18 cellular contexts compared by ENCODE assay signal in the genomic region with DNA sequence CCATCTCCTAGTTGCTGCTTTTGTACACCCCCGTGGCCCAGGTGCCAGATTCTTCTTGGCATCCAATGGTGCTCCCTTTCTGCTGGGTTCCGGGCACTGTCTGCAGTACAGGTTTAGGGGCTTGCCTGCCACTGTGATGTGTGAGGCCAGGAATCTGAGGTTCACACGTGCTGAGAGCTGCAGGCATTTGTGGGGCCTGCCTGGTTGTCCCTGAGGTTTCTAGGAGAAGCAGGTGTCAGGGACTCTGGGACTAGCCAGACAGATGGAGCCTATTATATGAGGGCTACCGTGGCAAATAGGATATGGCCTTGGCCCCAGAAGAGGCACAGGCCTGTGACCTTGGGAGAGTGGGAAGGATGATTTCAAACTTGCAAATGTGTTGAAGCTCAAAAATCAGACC. TPM values are rescaled to one million over a fixed set of nuclear protein-coding genes. Genes with fewer than 3 reads are reported as not detected.
DNase-seq lines count a peak whose midpoint lies in the region; ATAC-seq and TF ChIP-seq lines count a peak whose summit lies in the region.
"Had no signal": no experiment of that assay in that cellular context is flagged by ENCODE, and none has a peak within 500 bp of the region (broad histone marks: within the 10 kb centered on the region; RNA-seq: fewer than 3 reads in every experiment).

No MANE protein-coding gene starts in this region.

- BruUV-seq in A673 (replicated peaks; lab: Mats Ljungman, UMichigan), result no TSS peak

- CTCF ChIA-PET in A673 (lab: Charles Lee), result no interaction called here

- H3K36me3 Mint-ChIP-seq in HFFc6 (ENCODE audit: low read depth), result peaks cover 13% of the 10 kb centered on the region

- POLR2A ChIA-PET in A673 (lab: Charles Lee; ENCODE audit: low non-redundant PET), result no interaction called here

- H3K4me1 ChIP-seq in A673 (ENCODE audit: insufficient read depth, low read length, poor library complexity, severe bottlenecking) (peaks cover 11% of the 10 kb centered on the region), esophagus (ENCODE audit: control insufficient read depth in 2 of 2, insufficient read depth in 2 of 2, low read length in 1 of 2) (peaks cover 3 to 6% of the 10 kb centered on the region in 2 donors), aorta (ENCODE audit: control insufficient read depth in 1 of 2, insufficient read depth in 2 of 2, low read length in 2 of 2) (peaks cover 0 to 3% of the 10 kb centered on the region in 2 donors)

- no peaks in the 10 kb centered on the region for H3K9me3 Mint-ChIP-seq in HFFc6

- H3K4me3 ChIP-seq in A673 (ENCODE audit: low read depth, low read length, poor library complexity, severe bottlenecking), result no peak overlapping the region
- H3K4me3 ChIP-seq in esophagus (ENCODE audit: low read depth in 1 of 2, low read length in 2 of 2), result no peak overlapping the region
- no peak overlapping the region for H3K4me3 ChIP-seq in aorta (ENCODE audit: low read length in 2 of 2)
- H3K4me3 ChIP-seq: uterus had no signal

- no peak for TF ChIP-seq CTCF in A673 (conservative IDR thresholded peaks at IDR 0.05; ENCODE audit: low read depth, low read length)
- no peak for TF ChIP-seq CTCF in HFFc6 (IDR thresholded peaks at IDR 0.05)
- TF ChIP-seq CTCF in omental fat pad (IDR thresholded peaks at IDR 0.05), result no peak

- H3K4me3 Mint-ChIP-seq in HFFc6, result no peak overlapping the region

- intact Hi-C loops in A673 (cut with micrococcal nuclease; ENCODE audit: unreplicated experiment) (no loop called here), aorta (cut with DNase I) (no loop called here)

- peaks cover 48% of the 10 kb centered on the region for H3K4me1 Mint-ChIP-seq in HFFc6 (ENCODE audit: low read depth)

- H3K36me3 ChIP-seq in A673 (ENCODE audit: insufficient read depth, low read length, poor library complexity, severe bottlenecking) (peaks cover 33% of the 10 kb centered on the region), esophagus (ENCODE audit: control insufficient read depth in 2 of 2, insufficient read depth in 2 of 2, low read length in 1 of 2) (peaks cover 18 to 34% of the 10 kb centered on the region in 2 donors), aorta (ENCODE audit: control insufficient read depth in 1 of 2, insufficient read depth in 2 of 2, low read length in 1 of 2) (peaks cover 0 to 1% of the 10 kb centered on the region in 2 donors)
- H3K36me3 ChIP-seq: uterus had no signal

- peaks cover 2% of the 10 kb centered on the region for H3K27me3 Mint-ChIP-seq in HFFc6 (ENCODE audit: insufficient read depth)

- ATAC-seq in omental fat pad (ENCODE audit: low FRiP score) (peak; percentile 30), GM18909 (IDR thresholded peaks at IDR 0.05; ENCODE audit: poor library complexity, unreplicated experiment) (no peak), HG03196 (IDR thresholded peaks at IDR 0.05; ENCODE audit: unreplicated experiment) (no peak), aorta (ENCODE audit: low FRiP score) (no peak)

- DNase-seq in A673 (ENCODE audit: low spot score) (no peak), HFFc6 (no peak), omental fat pad (ENCODE audit: low spot score) (no peak), aorta (no peak)
- DNase-seq: activated CD4-positive, alpha-beta T cell treated with anti-CD3 and anti-CD28 coated beads, Interleukin-2, amount 50 U/mL, for 4 hours; activated naive CD4-positive, alpha-beta T cell treated with anti-CD3 and anti-CD28 coated beads, Interleukin-2, amount 50 U/mL, for 16 hours; COR-L47; effector memory CD4-positive, alpha-beta T cell; kidney glomerular epithelial cell; NCI-H1694 treated with DMSO at 0.1 percent for 48 hours; NCI-H446 treated with DMSO at 0.1 percent for 48 hours; stimulated activated CD4-positive, alpha-beta T cell treated with anti-CD3 and anti-CD28 coated beads, Interleukin-15, amount 100 ng/mL, for 24 hours; stimulated activated naive CD4-positive, alpha-beta T cell; uterus had no signal

- no peaks in the 10 kb centered on the region for H3K27me3 ChIP-seq in A673 (replicated peaks; ENCODE audit: insufficient read depth, low read depth, low read length, poor library complexity)
- no peaks in the 10 kb centered on the region for H3K27me3 ChIP-seq in esophagus (ENCODE audit: control insufficient read depth in 1 of 2, insufficient read depth in 2 of 2, low read length in 2 of 2)
- no peaks in the 10 kb centered on the region for H3K27me3 ChIP-seq in aorta (ENCODE audit: control insufficient read depth in 1 of 2, insufficient read depth in 2 of 2, low read length in 1 of 2)
- H3K27me3 ChIP-seq: uterus had no signal

- H3K27ac Mint-ChIP-seq in HFFc6, result peak overlapping the region; percentile 38

- H3K27ac ChIP-seq in A673 (ENCODE audit: low read depth, low read length, poor library complexity, severe bottlenecking), result peak overlapping the region; percentile 2
- H3K27ac ChIP-seq in esophagus (ENCODE audit: low read depth in 2 of 2, low read length in 1 of 2), result peak overlapping the region; percentile 45 to 60
- H3K27ac ChIP-seq in aorta (ENCODE audit: low read depth in 1 of 2, low read length in 2 of 2), result peak overlapping the region in 1 of 2 donors; percentile 11
- H3K27ac ChIP-seq: uterus, VCaP had no signal

- H3K9me3 ChIP-seq in A673 (ENCODE audit: low read depth, low read length, poor library complexity, severe bottlenecking) (no peaks in the 10 kb centered on the region), esophagus (ENCODE audit: control insufficient read depth in 2 of 2, insufficient read depth in 1 of 2, low read depth in 1 of 2, low read length in 1 of 2) (no peaks in the 10 kb centered on the region), aorta (ENCODE audit: control insufficient read depth, low read length) (no peaks in the 10 kb centered on the region)
- H3K9me3 ChIP-seq: uterus had no signal

- WGBS in esophagus, 2 donors, result 31 to 42% methylated on average over 4 of the region's 4 CpGs
- 14 to 24% methylated on average over 4 of the region's 4 CpGs for WGBS in aorta, 2 donors

RNA-seq across cellular contexts. Expression of a gene that starts 29.3 kb away (rescaled TPM):
- 71.1 and 76.5 TPM in 2 replicates for total RNA-seq in A673 (2021)
- 10 to 100 TPM; 65.4 to 79.1 (median 69.2) TPM for total RNA-seq in HFFc6 (2021; fragmentation: NEBNext Ultra II Directional; extraction: Animal tissue kit (Norgen Biotek cat#: 25700))
- 10 to 100 TPM; 34.7 to 46.5 TPM for polyA plus RNA-seq in esophagus
- total RNA-seq in omental fat pad, result 100 to 1,000 TPM in 2 of 4 donors, 10 to 100 TPM in 2; 64.3 to 139 (median 118) TPM
- total RNA-seq in aorta, result 100 to 1,000 TPM; 110 to 135 TPM
- polyA plus RNA-seq in aorta, result 10 to 100 TPM; 52.3 to 79.3 TPM
